8 cellular contexts compared by ENCODE assay signal in the genomic region with DNA sequence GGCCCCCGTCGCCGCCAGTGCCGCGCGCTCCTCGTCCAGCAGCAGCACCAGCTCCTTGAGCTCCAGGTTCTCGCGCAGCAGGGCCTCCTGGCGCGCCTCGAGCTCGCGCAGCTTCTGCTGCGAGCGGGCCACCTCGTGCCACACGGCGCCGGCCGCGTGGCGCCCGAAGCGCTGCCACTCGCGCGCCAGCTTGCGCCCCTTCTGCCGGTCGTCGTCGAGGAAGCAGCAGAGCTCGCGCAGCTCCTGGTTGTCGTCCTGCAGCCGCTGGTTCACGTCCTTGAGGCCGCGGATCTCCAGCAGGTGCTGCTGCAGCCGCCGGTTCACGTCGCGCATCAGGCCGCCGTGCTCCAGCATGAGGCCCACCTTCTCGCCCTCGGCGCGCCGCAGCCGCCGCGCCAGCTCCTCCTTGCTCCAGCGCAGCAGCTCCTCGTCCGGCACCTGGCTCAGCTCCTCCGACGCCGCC. TPM values are rescaled to one million over a fixed set of nuclear protein-coding genes. Genes with fewer than 3 reads are reported as not detected.
A peak's percentile ranks its signal among the peaks of the same experiment; 100 is the strongest.
DNase-seq lines count a peak whose midpoint lies in the region; FAIRE-seq and TF ChIP-seq lines count a peak whose summit lies in the region.

No MANE protein-coding gene starts in this region.

- H3K9me1 ChIP-seq in keratinocyte (ENCODE audit: control insufficient read depth, extremely low read depth, insufficient read depth, low read length): peaks cover 9% of the 10 kb centered on the region

- H3K9me3 ChIP-seq in BLaER1 treated with 17β-estradiol and CSF1 and Interleukin-3, amounts not matched to agents 10 nM and 100 nM (replicated peaks in 1 of 11): no peaks in the 10 kb centered on the region
- H3K9me3 ChIP-seq in HEK293 (ENCODE audit: control insufficient read depth, insufficient read depth, low read depth, low read length) (no peaks in the 10 kb centered on the region), adipocyte (ENCODE audit: control insufficient read depth, low read length) (no peaks in the 10 kb centered on the region), keratinocyte (ENCODE audit: control insufficient read depth, low read depth, low read length) (no peaks in the 10 kb centered on the region)

- FAIRE-seq in keratinocyte (lab: Jason Lieb, UNC): no peak

- TF ChIP-seq CTCF in HEK293 (tag by site-specific recombination; IDR thresholded peaks at IDR 0.05) (peak; percentile 44; the same call in 1 of the 2 replicates), keratinocyte (optimal IDR thresholded peaks at IDR 0.05 in 1 of 3, IDR thresholded peaks at IDR 0.05 in 1 of 3, conservative IDR thresholded peaks at IDR 0.05 in 1 of 3; ENCODE audit: extremely low read depth in 1 of 3, insufficient read depth in 2 of 3, low read length in 3 of 3) (peak in 1 of 3 experiments; percentile 10)

- H3K4me2 ChIP-seq in BLaER1 treated with 17β-estradiol and CSF1 and Interleukin-3, amounts not matched to agents 10 nM and 100 nM: peak overlapping the region; percentile 82 to 100 (median 94)
- peak overlapping the region; percentile 82 for H3K4me2 ChIP-seq in keratinocyte (ENCODE audit: control insufficient read depth, extremely low read depth, insufficient read depth, low read depth, low read length)

- H3K27ac ChIP-seq in BLaER1 treated with 17β-estradiol and CSF1 and Interleukin-3, amounts not matched to agents 10 nM and 100 nM: peak overlapping the region in 9 of 11 experiments; percentile 11 to 64 (median 56); a peak in 15 of 22 replicates
- peak overlapping the region; percentile 77 for H3K27ac ChIP-seq in HEK293 (ENCODE audit: extremely low read depth, low read depth, low read length)
- peak overlapping the region; percentile 4 for H3K27ac ChIP-seq in keratinocyte (ENCODE audit: control insufficient read depth, insufficient read depth, low read length)

- CTCF ChIA-PET in HEK293 (lab: Yijun Ruan, JAX): interaction anchor here (1.1 kb wide), 1 partner anchor 120 kb away, joined by 3 read pairs; no protein-coding TSS in a partner anchor

- peak overlapping the region; percentile 54 to 83 (median 74); a peak in 20 of 22 replicates for H3K9ac ChIP-seq in BLaER1 treated with 17β-estradiol and CSF1 and Interleukin-3, amounts not matched to agents 10 nM and 100 nM
- no peak overlapping the region for H3K9ac ChIP-seq in adipocyte (ENCODE audit: low read length)
- peak overlapping the region; percentile 69 for H3K9ac ChIP-seq in keratinocyte (ENCODE audit: control insufficient read depth, extremely low read depth, insufficient read depth, low read length)

- H3K27me3 ChIP-seq in BLaER1 treated with 17β-estradiol and CSF1 and Interleukin-3, amounts not matched to agents 10 nM and 100 nM: peaks cover 0 to 4% (median 0%) of the 10 kb centered on the region in 11 experiments; a peak in 1 of 22 replicates
- H3K27me3 ChIP-seq in adipocyte (replicated peaks; ENCODE audit: control insufficient read depth, insufficient read depth, low read length) (peaks cover 18% of the 10 kb centered on the region), keratinocyte (ENCODE audit: control insufficient read depth, extremely low read depth, insufficient read depth, low read length) (no peaks in the 10 kb centered on the region)

- POLR2A ChIA-PET in HEK293 (lab: Yijun Ruan, JAX): interaction anchor here (1.0 to 3.1 kb wide), 6 partner anchors 11 to 122 kb away, joined by 3 to 20 read pairs (median 6); partner anchors contain the start of genes CCNK and SETD3

- in situ Hi-C loops in G401 (cut with HindIII; ENCODE audit: low sequenced_read_pairs): no loop called here

- peaks cover 53% of the 10 kb centered on the region for H3K79me2 ChIP-seq in keratinocyte (ENCODE audit: control insufficient read depth, insufficient read depth, low read length)

- DNase-seq in RPMI8226 (peak; percentile 60), adipocyte (ENCODE audit: low read depth) (peak; percentile 59), keratinocyte (ENCODE audit: low read depth, low spot score) (no peak), AG20443 (ENCODE audit: low spot score) (no peak), G401 (ENCODE audit: low spot score) (no peak)
- DNase-seq in stimulated activated CD8-positive, alpha-beta memory T cell treated with anti-CD3 and anti-CD28 coated beads, Interleukin-4, amount 100 ng/mL, for 24 hours (ENCODE audit: low read depth): peak; percentile 10

- H3K36me3 ChIP-seq in BLaER1 treated with 17β-estradiol and CSF1 and Interleukin-3, amounts not matched to agents 10 nM and 100 nM: no peaks in the 10 kb centered on the region; a peak in 1 of 22 replicates
- H3K36me3 ChIP-seq in HEK293 (ENCODE audit: control insufficient read depth in 2 of 2, insufficient read depth in 1 of 2, low read length in 2 of 2): peaks cover 0 to 4% of the 10 kb centered on the region in 2 experiments; a peak in 1 of 3 replicates
- H3K36me3 ChIP-seq in adipocyte (ENCODE audit: control insufficient read depth, insufficient read depth, low read length, severe bottlenecking): no peaks in the 10 kb centered on the region
- H3K36me3 ChIP-seq in keratinocyte (ENCODE audit: control insufficient read depth in 2 of 2, extremely low read depth in 1 of 2, insufficient read depth in 2 of 2, low read length in 2 of 2): no peaks in the 10 kb centered on the region

- dilution Hi-C loops in keratinocyte (cut with MboI; ENCODE audit: extremely low pct_ligation_motif_present, low sequenced_read_pairs): no loop called here

- peaks cover 0 to 62% (median 17%) of the 10 kb centered on the region in 11 experiments; a peak in 14 of 22 replicates for H4K20me1 ChIP-seq in BLaER1 treated with 17β-estradiol and CSF1 and Interleukin-3, amounts not matched to agents 10 nM and 100 nM
- H4K20me1 ChIP-seq in keratinocyte (ENCODE audit: control insufficient read depth, extremely low read depth, insufficient read depth, low read length): peaks cover 18% of the 10 kb centered on the region

- H2AFZ ChIP-seq in keratinocyte (ENCODE audit: control insufficient read depth, low read length): peak overlapping the region; percentile 13

- peaks cover 33 to 68% (median 66%) of the 10 kb centered on the region in 10 experiments for H3K4me1 ChIP-seq in BLaER1 treated with 17β-estradiol and CSF1 and Interleukin-3, amounts not matched to agents 10 nM and 100 nM
- H3K4me1 ChIP-seq in HEK293 (ENCODE audit: control insufficient read depth, insufficient read depth, low read length): peaks cover 15% of the 10 kb centered on the region
- H3K4me1 ChIP-seq in adipocyte (ENCODE audit: control insufficient read depth, insufficient read depth, low read length): peaks cover 8% of the 10 kb centered on the region
- peaks cover 37% of the 10 kb centered on the region for H3K4me1 ChIP-seq in keratinocyte (ENCODE audit: control insufficient read depth, extremely low read depth, insufficient read depth, low read length)

- peak overlapping the region; percentile 67 to 94 (median 86) for H3K4me3 ChIP-seq in BLaER1 treated with 17β-estradiol and CSF1 and Interleukin-3, amounts not matched to agents 10 nM and 100 nM
- H3K4me3 ChIP-seq in HEK293 (ENCODE audit: low read depth, low read length) (peak overlapping the region; percentile 51), adipocyte (ENCODE audit: low read length) (peak overlapping the region; percentile 44), keratinocyte (ENCODE audit: control insufficient read depth in 2 of 3, extremely low read depth in 1 of 3, insufficient read depth in 2 of 3, low read depth in 1 of 3, low read length in 3 of 3) (peak overlapping the region; percentile 54 to 68 (median 62))

TF ChIP-seq in HEK293, 187 proteins besides CTCF, POLR2A, EP300 and RAD21 (continues in another document):
- TF ChIP-seq, protein P1, sequence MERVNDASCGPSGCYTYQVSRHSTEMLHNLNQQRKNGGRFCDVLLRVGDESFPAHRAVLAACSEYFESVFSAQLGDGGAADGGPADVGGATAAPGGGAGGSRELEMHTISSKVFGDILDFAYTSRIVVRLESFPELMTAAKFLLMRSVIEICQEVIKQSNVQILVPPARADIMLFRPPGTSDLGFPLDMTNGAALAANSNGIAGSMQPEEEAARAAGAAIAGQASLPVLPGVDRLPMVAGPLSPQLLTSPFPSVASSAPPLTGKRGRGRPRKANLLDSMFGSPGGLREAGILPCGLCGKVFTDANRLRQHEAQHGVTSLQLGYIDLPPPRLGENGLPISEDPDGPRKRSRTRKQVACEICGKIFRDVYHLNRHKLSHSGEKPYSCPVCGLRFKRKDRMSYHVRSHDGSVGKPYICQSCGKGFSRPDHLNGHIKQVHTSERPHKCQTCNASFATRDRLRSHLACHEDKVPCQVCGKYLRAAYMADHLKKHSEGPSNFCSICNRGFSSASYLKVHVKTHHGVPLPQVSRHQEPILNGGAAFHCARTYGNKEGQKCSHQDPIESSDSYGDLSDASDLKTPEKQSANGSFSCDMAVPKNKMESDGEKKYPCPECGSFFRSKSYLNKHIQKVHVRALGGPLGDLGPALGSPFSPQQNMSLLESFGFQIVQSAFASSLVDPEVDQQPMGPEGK (tag by site-specific recombination; IDR thresholded peaks at IDR 0.05): no peak
- TF ChIP-seq ZNF121 (tag by site-specific recombination; IDR thresholded peaks at IDR 0.05) (no peak), ZBTB8A (tag by site-specific recombination; IDR thresholded peaks at IDR 0.05) (peak; percentile 38)

RNA-seq across cellular contexts. Expression of gene CCDC85C, which starts 0.5 kb away (rescaled TPM):
- 13.2 to 20.5 TPM (median 13.9 TPM) in 3 replicates for polyA plus RNA-seq in keratinocyte
- 11.3 TPM for polyA plus RNA-seq in keratinocyte (2011; ENCODE audit: low read depth)
- 11.4 and 22.7 TPM in 2 replicates for polyA plus RNA-seq in keratinocyte (2011; cell fraction: cytosol; rRNA removed)
- polyA plus RNA-seq in keratinocyte (2011; cell fraction: nucleus; rRNA removed): 18.7 and 22.5 TPM in 2 replicates
- polyA plus RNA-seq in keratinocyte (2012; ENCODE audit: low replicate concordance): 18.3 and 33.3 TPM in 2 replicates
- polyA minus RNA-seq in keratinocyte: 21.5 to 37.0 TPM (median 30.4 TPM) in 3 replicates
- 44.9 TPM for polyA minus RNA-seq in keratinocyte (2011; cell fraction: cytosol; rRNA and poly(A)+ RNA removed)
- polyA minus RNA-seq in keratinocyte (2011; cell fraction: nucleus; rRNA and poly(A)+ RNA removed): 14.4 and 18.8 TPM in 2 replicates
- 20.4 and 25.8 TPM in 2 replicates for total RNA-seq in G401 (2014; rRNA removed; shearing (Covaris generic))

RNA-seq across cellular contexts. Expression of gene HHIPL1, which starts 41.4 kb away (rescaled TPM):
- polyA plus RNA-seq in keratinocyte: 0.08 to 0.17 TPM (median 0.11 TPM) in 3 replicates
- polyA plus RNA-seq in keratinocyte (2011; ENCODE audit: low read depth): 0.10 TPM
- 0.07 and 0.21 TPM in 2 replicates for polyA plus RNA-seq in keratinocyte (2011; cell fraction: cytosol; rRNA removed)
- 0.34 and 0.39 TPM in 2 replicates for polyA plus RNA-seq in keratinocyte (2011; cell fraction: nucleus; rRNA removed)
- polyA plus RNA-seq in keratinocyte (2012; ENCODE audit: low replicate concordance): 0.15 and 0.45 TPM in 2 replicates
- polyA minus RNA-seq in keratinocyte: 0.06 to 0.33 TPM (median 0.16 TPM) in 3 replicates
- 0.58 TPM for polyA minus RNA-seq in keratinocyte (2011; cell fraction: cytosol; rRNA and poly(A)+ RNA removed)
- polyA minus RNA-seq in keratinocyte (2011; cell fraction: nucleus; rRNA and poly(A)+ RNA removed): 0.42 and 0.47 TPM in 2 replicates
- total RNA-seq in G401 (2014; rRNA removed; shearing (Covaris generic)): 0.20 TPM in 1 of 2 replicates, not detected in the other

Comparison
In these comparisons a context has a peak if more than half of its experiments do, and no peak if none do; other contexts are left out.
1. H3K27ac ChIP-seq: peak in every context shown above with its lines; median percentile 77 in HEK293; 56 in BLaER1 treated with 17β-estradiol and CSF1 and Interleukin-3, amounts not matched to agents 10 nM and 100 nM; 4 in keratinocyte.
2. DNase-seq: peak in RPMI8226 (single experiment), adipocyte (single experiment) and stimulated activated CD8-positive, alpha-beta memory T cell treated with anti-CD3 and anti-CD28 coated beads, Interleukin-4, amount 100 ng/mL, for 24 hours (single experiment); none in keratinocyte (single experiment), AG20443 (single experiment) and G401 (single experiment).
3. Peak in every context shown above with its lines, with median percentiles within 50 percentile points of each other: H3K4me3 ChIP-seq.